Comparison of ENCODE assay signal across 24 cellular contexts in the genomic region with DNA sequence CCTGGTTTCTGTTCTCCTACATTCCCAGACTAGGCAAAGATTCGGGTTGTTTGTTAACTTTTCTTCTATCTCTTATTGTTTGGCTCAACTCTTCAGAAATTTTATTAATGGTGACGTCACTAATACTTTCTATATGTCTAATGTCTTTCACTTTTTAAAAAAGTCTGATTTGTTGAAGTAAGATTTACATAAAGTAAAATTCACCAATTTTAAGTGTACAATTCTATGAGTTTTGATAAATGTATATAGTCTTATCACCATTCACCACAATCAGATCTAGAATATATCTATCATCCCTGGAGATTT.
"Had no signal": no experiment of that assay in that cellular context is flagged by ENCODE, and none has a peak within 500 bp of the region (broad histone marks: within the 10 kb centered on the region; RNA-seq: fewer than 3 reads in every experiment).

No MANE protein-coding gene starts in this region.

- H3K4me1 Mint-ChIP-seq: mesothelial cell of epicardium; stimulated activated naive B cell treated with anti-CD40 and anti-IgM and Interleukin-4, amounts not matched to agents 10 μg/mL and 1 μg/mL and 100 μg/mL, for 72 hours had no signal

- H3K79me2 ChIP-seq: hepatocyte had no signal

- H3K36me3 ChIP-seq: left ventricle myocardium inferior, pancreas, prostate gland, sigmoid colon, stomach, thoracic aorta, tibial artery, upper lobe of right lung had no signal

- H3K9me3 ChIP-seq: left ventricle myocardium inferior, mucosa of descending colon, pancreas, prostate gland, sigmoid colon, stomach, thoracic aorta, tibial artery, upper lobe of right lung had no signal

- H3K9me3 Mint-ChIP-seq: mesothelial cell of epicardium; naive thymus-derived CD4-positive, alpha-beta T cell; natural killer cell treated with Interleukin-12 subunit alpha and Interleukin-12 subunit beta and Interleukin-15 and Interleukin-18, amount 100 ng/mL, for 72 hours; stimulated activated naive B cell treated with anti-CD40 and anti-IgM and Interleukin-4, amounts not matched to agents 10 μg/mL and 1 μg/mL and 100 μg/mL, for 72 hours had no signal

- H3K4me2 ChIP-seq: hepatocyte, smooth muscle cell had no signal

- FAIRE-seq: urothelium cell line had no signal

- H2AFZ ChIP-seq: hepatocyte had no signal

- H3K27me3 Mint-ChIP-seq: naive thymus-derived CD4-positive, alpha-beta T cell; natural killer cell treated with Interleukin-12 subunit alpha and Interleukin-12 subunit beta and Interleukin-15 and Interleukin-18, amount 100 ng/mL, for 72 hours; stimulated activated naive B cell treated with anti-CD40 and anti-IgM and Interleukin-4, amounts not matched to agents 10 μg/mL and 1 μg/mL and 100 μg/mL, for 72 hours had no signal

- H3K27ac Mint-ChIP-seq: mesothelial cell of epicardium; naive thymus-derived CD4-positive, alpha-beta T cell; natural killer cell treated with Interleukin-12 subunit alpha and Interleukin-12 subunit beta and Interleukin-15 and Interleukin-18, amount 100 ng/mL, for 72 hours; stimulated activated naive B cell treated with anti-CD40 and anti-IgM and Interleukin-4, amounts not matched to agents 10 μg/mL and 1 μg/mL and 100 μg/mL, for 72 hours had no signal

- H3K36me3 Mint-ChIP-seq: mesothelial cell of epicardium; naive thymus-derived CD4-positive, alpha-beta T cell; natural killer cell treated with Interleukin-12 subunit alpha and Interleukin-12 subunit beta and Interleukin-15 and Interleukin-18, amount 100 ng/mL, for 72 hours; stimulated activated naive B cell treated with anti-CD40 and anti-IgM and Interleukin-4, amounts not matched to agents 10 μg/mL and 1 μg/mL and 100 μg/mL, for 72 hours had no signal

- DNase-seq: islet precursor cell; left ventricle myocardium inferior; mucosa of descending colon; pancreas; posterior cingulate gyrus; retina; right cardiac atrium; sigmoid colon; stimulated activated CD4-positive, alpha-beta T cell treated with anti-CD3 and anti-CD28 coated beads, Interleukin-1b, Interleukin-23, amount 100 ng/mL, for 48 hours; stimulated activated CD4-positive, alpha-beta T cell treated with anti-CD3 and anti-CD28 coated beads, Interleukin-4, amount 100 ng/mL, for 1 hour; stimulated activated naive B cell treated with anti-CD40 and anti-IgM and Interleukin-4, amounts not matched to agents 10 μg/mL and 1 μg/mL and 100 μg/mL, for 72 hours; stimulated activated naive CD8-positive, alpha-beta T cell treated with anti-CD3 and anti-CD28 coated beads, Interleukin-15, Interleukin-2, amounts not matched to agents 100 U/mL and 50 U/mL, for 24 hours; stomach; tibial artery; upper lobe of right lung had no signal

- H3K4me3 ChIP-seq: hepatocyte, left ventricle myocardium inferior, lung, mucosa of descending colon, pancreas, prostate gland, sigmoid colon, smooth muscle cell, stomach, tibial artery, upper lobe of right lung had no signal

- H3K27me3 ChIP-seq: hepatocyte, pancreas, sigmoid colon, stomach, tibial artery, upper lobe of right lung had no signal

- H3K4me1 ChIP-seq: pancreas, prostate gland, upper lobe of right lung had no signal

- H3K4me3 Mint-ChIP-seq: mesothelial cell of epicardium; naive thymus-derived CD4-positive, alpha-beta T cell; natural killer cell treated with Interleukin-12 subunit alpha and Interleukin-12 subunit beta and Interleukin-15 and Interleukin-18, amount 100 ng/mL, for 72 hours; stimulated activated naive B cell treated with anti-CD40 and anti-IgM and Interleukin-4, amounts not matched to agents 10 μg/mL and 1 μg/mL and 100 μg/mL, for 72 hours had no signal

- H3K27ac ChIP-seq: hepatocyte, left ventricle myocardium inferior, pancreas, prostate gland, sigmoid colon, stomach, thoracic aorta, tibial artery, upper lobe of right lung had no signal

- ATAC-seq: mucosa of descending colon; natural killer cell treated with Interleukin-12 subunit alpha and Interleukin-12 subunit beta and Interleukin-15 and Interleukin-18, amount 100 ng/mL, for 72 hours; stimulated activated naive CD8-positive, alpha-beta T cell treated with anti-CD3 and anti-CD28 coated beads, Interleukin-15, Interleukin-2, amounts not matched to agents 100 U/mL and 50 U/mL, for 24 hours had no signal
